ENCODE assay signal across 3 cellular contexts in the genomic region with DNA sequence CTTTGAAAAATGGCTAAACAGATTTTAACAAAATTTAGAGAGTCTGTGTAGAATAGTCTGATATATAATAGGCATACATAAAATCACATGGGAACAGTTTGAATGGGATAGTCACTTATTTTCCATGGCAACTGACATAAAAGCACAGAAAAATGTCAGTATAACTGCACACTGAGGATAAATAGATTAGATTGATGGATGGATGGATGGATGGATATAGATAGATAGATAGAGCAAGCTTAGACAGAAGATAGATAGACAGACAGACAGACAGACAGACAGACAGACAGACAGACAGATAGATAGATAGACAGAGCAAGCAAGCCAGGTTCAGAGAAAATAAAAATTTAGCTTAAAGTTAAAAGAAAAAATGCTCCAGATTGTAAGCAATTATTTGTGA.
"Had no signal": no experiment of that assay in that cellular context is flagged by ENCODE, and none has a peak within 500 bp of the region (broad histone marks: within the 10 kb centered on the region; RNA-seq: fewer than 3 reads in every experiment).

No MANE protein-coding gene starts in this region.

- DNase-seq: GDM1, GF-D8 had no signal

- H3K4me3 ChIP-seq: GM12878 had no signal
